In the genomic region with DNA sequence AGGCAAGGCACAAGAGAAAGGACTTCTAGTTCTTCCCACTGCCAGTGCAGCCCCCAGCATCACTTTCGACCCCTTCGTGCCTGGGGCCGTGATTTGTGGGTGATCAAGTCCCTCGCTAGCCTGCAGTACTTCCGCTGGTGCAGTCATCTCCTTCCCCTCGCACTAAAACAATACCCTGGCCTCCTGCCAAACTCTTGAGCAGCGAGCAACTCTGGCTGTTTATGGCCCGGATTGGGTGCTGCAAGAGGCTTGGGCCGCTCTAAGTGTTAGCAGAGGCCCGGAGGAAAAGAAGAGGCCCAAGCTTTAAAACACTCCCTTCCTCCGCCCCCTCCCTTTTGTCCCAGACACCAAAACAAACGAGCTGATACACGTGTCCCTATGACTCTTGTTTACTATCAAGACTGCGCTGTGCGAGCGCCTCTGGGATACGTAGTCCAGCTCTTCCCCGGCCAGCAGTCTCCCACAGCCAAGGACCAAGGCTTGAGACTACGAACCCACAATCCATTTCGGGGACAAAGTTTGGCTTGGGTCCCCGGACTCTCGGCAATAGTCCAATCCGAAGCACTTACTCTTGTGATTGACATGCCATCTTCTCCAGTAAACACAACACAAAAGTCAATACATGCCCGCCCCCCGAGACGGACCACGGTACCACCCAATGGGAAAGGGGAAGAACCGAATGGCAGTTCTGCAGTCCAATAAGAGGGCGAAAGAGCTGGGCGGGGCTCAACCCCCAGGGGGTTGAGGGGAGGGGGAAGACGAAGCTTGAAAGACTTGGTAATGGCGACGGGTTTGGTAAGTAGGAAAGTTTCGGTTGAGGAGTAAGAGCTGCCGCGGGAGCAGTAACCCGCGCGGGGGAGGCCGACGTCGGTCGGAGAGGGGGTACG, we compare ENCODE assay signal across 8 cellular contexts.
DNase-seq lines count a peak whose midpoint lies in the region; ATAC-seq and TF ChIP-seq lines count a peak whose summit lies in the region.

A gene with protein sequence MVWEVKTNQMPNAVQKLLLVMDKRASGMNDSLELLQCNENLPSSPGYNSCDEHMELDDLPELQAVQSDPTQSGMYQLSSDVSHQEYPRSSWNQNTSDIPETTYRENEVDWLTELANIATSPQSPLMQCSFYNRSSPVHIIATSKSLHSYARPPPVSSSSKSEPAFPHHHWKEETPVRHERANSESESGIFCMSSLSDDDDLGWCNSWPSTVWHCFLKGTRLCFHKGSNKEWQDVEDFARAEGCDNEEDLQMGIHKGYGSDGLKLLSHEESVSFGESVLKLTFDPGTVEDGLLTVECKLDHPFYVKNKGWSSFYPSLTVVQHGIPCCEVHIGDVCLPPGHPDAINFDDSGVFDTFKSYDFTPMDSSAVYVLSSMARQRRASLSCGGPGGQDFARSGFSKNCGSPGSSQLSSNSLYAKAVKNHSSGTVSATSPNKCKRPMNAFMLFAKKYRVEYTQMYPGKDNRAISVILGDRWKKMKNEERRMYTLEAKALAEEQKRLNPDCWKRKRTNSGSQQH (plus strand): TSS at position 771 of the 887 bp plus-strand sequence. CDS start 10,891 bp downstream, outside the sequence.

- peaks cover 3% of the 10 kb centered on the region for H3K36me3 Mint-ChIP-seq in activated naive CD4-positive, alpha-beta T cell treated with anti-CD3 and anti-CD28 coated beads, Interleukin-2, amount 50 U/mL, for 24 hours

- no peaks in the 10 kb centered on the region for H3K9me3 Mint-ChIP-seq in activated naive CD4-positive, alpha-beta T cell treated with anti-CD3 and anti-CD28 coated beads, Interleukin-2, amount 50 U/mL, for 24 hours

- H3K4me1 Mint-ChIP-seq in activated naive CD4-positive, alpha-beta T cell treated with anti-CD3 and anti-CD28 coated beads, Interleukin-2, amount 50 U/mL, for 24 hours: peaks cover 43% of the 10 kb centered on the region

- DNase-seq in GM04504 (ENCODE audit: low read depth): peak; percentile 100
- peak; percentile 100 for DNase-seq in NCI-H1092 (lab: John Stamatoyannopoulos, UW)
- peak; percentile 98 for DNase-seq in germinal center (ENCODE audit: low spot score)
- peak; percentile 100 for DNase-seq in non-pigmented ciliary epithelial cell (ENCODE audit: low read depth)
- DNase-seq in superior temporal gyrus (ENCODE audit: extremely low spot score): peak; percentile 100

- peak within 1 kb of the TSS; percentile 99 for H3K27ac Mint-ChIP-seq in activated naive CD4-positive, alpha-beta T cell treated with anti-CD3 and anti-CD28 coated beads, Interleukin-2, amount 50 U/mL, for 24 hours

- no peaks in the 10 kb centered on the region for H3K27me3 Mint-ChIP-seq in activated naive CD4-positive, alpha-beta T cell treated with anti-CD3 and anti-CD28 coated beads, Interleukin-2, amount 50 U/mL, for 24 hours

- H3K4me3 Mint-ChIP-seq in activated naive CD4-positive, alpha-beta T cell treated with anti-CD3 and anti-CD28 coated beads, Interleukin-2, amount 50 U/mL, for 24 hours: peak within 1 kb of the TSS; percentile 93

- ATAC-seq in HG02588 (IDR thresholded peaks at IDR 0.05; ENCODE audit: unreplicated experiment): peak; percentile 88
- ATAC-seq in SK-N-SH treated with all-trans-retinoic acid at 6 μM for 48 hours: peak; percentile 93

TF ChIP-seq in SK-N-SH treated with all-trans-retinoic acid at 6 μM for 48 hours, 23 proteins besides CTCF, POLR2A, EP300 and RAD21 (continues in another document):
- TF ChIP-seq ARNTL (CRISPR knock-in tag; IDR thresholded peaks at IDR 0.05; ENCODE audit: borderline replicate concordance, low read depth) (no peak), GLIS3 (CRISPR knock-in tag; IDR thresholded peaks at IDR 0.05) (peak; percentile 40; the same call in 1 of the 2 replicates), BACH2 (CRISPR knock-in tag; IDR thresholded peaks at IDR 0.05; ENCODE audit: borderline replicate concordance) (no peak), ZNF70 (CRISPR knock-in tag; IDR thresholded peaks at IDR 0.05) (0 out of 2 replicates have a peak, but pooled peaks have one; percentile 6), CSDC2 (CRISPR knock-in tag; IDR thresholded peaks at IDR 0.05) (no peak), TCF4 (CRISPR knock-in tag; IDR thresholded peaks at IDR 0.05; ENCODE audit: borderline replicate concordance) (peak; percentile 26; the same call in 1 of the 2 replicates), ZNF565 (CRISPR knock-in tag; conservative IDR thresholded peaks at IDR 0.05; ENCODE audit: low read depth) (no peak), ZNF8 (CRISPR knock-in tag; IDR thresholded peaks at IDR 0.05) (no peak), OSR1 (CRISPR knock-in tag; IDR thresholded peaks at IDR 0.05) (no peak), ZFP30 (CRISPR knock-in tag; IDR thresholded peaks at IDR 0.05) (no peak), ZC3H10 (CRISPR knock-in tag; IDR thresholded peaks at IDR 0.05) (no peak), ZFP3 (CRISPR knock-in tag; IDR thresholded peaks at IDR 0.05) (peak; percentile 37; the same call in 1 of the 2 replicates), ESRRG (CRISPR knock-in tag; IDR thresholded peaks at IDR 0.05) (no peak)
- TF ChIP-seq, protein P1, sequence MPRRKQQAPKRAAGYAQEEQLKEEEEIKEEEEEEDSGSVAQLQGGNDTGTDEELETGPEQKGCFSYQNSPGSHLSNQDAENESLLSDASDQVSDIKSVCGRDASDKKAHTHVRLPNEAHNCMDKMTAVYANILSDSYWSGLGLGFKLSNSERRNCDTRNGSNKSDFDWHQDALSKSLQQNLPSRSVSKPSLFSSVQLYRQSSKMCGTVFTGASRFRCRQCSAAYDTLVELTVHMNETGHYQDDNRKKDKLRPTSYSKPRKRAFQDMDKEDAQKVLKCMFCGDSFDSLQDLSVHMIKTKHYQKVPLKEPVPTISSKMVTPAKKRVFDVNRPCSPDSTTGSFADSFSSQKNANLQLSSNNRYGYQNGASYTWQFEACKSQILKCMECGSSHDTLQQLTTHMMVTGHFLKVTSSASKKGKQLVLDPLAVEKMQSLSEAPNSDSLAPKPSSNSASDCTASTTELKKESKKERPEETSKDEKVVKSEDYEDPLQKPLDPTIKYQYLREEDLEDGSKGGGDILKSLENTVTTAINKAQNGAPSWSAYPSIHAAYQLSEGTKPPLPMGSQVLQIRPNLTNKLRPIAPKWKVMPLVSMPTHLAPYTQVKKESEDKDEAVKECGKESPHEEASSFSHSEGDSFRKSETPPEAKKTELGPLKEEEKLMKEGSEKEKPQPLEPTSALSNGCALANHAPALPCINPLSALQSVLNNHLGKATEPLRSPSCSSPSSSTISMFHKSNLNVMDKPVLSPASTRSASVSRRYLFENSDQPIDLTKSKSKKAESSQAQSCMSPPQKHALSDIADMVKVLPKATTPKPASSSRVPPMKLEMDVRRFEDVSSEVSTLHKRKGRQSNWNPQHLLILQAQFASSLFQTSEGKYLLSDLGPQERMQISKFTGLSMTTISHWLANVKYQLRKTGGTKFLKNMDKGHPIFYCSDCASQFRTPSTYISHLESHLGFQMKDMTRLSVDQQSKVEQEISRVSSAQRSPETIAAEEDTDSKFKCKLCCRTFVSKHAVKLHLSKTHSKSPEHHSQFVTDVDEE (CRISPR knock-in tag; IDR thresholded peaks at IDR 0.05): no peak; the same call in 1 of the 2 replicates
- TF ChIP-seq, protein P2, sequence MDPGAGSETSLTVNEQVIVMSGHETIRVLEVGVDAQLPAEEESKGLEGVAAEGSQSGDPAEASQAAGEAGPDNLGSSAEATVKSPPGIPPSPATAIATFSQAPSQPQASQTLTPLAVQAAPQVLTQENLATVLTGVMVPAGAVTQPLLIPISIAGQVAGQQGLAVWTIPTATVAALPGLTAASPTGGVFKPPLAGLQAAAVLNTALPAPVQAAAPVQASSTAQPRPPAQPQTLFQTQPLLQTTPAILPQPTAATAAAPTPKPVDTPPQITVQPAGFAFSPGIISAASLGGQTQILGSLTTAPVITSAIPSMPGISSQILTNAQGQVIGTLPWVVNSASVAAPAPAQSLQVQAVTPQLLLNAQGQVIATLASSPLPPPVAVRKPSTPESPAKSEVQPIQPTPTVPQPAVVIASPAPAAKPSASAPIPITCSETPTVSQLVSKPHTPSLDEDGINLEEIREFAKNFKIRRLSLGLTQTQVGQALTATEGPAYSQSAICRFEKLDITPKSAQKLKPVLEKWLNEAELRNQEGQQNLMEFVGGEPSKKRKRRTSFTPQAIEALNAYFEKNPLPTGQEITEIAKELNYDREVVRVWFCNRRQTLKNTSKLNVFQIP (CRISPR knock-in tag; IDR thresholded peaks at IDR 0.05; ENCODE audit: borderline replicate concordance, low read depth): no peak
- TF ChIP-seq, protein P3, sequence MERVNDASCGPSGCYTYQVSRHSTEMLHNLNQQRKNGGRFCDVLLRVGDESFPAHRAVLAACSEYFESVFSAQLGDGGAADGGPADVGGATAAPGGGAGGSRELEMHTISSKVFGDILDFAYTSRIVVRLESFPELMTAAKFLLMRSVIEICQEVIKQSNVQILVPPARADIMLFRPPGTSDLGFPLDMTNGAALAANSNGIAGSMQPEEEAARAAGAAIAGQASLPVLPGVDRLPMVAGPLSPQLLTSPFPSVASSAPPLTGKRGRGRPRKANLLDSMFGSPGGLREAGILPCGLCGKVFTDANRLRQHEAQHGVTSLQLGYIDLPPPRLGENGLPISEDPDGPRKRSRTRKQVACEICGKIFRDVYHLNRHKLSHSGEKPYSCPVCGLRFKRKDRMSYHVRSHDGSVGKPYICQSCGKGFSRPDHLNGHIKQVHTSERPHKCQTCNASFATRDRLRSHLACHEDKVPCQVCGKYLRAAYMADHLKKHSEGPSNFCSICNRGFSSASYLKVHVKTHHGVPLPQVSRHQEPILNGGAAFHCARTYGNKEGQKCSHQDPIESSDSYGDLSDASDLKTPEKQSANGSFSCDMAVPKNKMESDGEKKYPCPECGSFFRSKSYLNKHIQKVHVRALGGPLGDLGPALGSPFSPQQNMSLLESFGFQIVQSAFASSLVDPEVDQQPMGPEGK (CRISPR knock-in tag; IDR thresholded peaks at IDR 0.05; ENCODE audit: borderline replicate concordance): no peak
- TF ChIP-seq, protein P4, sequence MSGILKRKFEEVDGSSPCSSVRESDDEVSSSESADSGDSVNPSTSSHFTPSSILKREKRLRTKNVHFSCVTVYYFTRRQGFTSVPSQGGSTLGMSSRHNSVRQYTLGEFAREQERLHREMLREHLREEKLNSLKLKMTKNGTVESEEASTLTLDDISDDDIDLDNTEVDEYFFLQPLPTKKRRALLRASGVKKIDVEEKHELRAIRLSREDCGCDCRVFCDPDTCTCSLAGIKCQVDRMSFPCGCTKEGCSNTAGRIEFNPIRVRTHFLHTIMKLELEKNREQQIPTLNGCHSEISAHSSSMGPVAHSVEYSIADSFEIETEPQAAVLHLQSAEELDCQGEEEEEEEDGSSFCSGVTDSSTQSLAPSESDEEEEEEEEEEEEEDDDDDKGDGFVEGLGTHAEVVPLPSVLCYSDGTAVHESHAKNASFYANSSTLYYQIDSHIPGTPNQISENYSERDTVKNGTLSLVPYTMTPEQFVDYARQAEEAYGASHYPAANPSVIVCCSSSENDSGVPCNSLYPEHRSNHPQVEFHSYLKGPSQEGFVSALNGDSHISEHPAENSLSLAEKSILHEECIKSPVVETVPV (CRISPR knock-in tag; IDR thresholded peaks at IDR 0.05): peak; percentile 54; the same call in 1 of the 2 replicates

Comparison
In these comparisons a context has a peak if more than half of its experiments do, and no peak if none do; other contexts are left out.
1. Peak in every context shown above with its lines: DNase-seq and ATAC-seq.